ENCODE assay signal across 1 cellular context in the genomic region with DNA sequence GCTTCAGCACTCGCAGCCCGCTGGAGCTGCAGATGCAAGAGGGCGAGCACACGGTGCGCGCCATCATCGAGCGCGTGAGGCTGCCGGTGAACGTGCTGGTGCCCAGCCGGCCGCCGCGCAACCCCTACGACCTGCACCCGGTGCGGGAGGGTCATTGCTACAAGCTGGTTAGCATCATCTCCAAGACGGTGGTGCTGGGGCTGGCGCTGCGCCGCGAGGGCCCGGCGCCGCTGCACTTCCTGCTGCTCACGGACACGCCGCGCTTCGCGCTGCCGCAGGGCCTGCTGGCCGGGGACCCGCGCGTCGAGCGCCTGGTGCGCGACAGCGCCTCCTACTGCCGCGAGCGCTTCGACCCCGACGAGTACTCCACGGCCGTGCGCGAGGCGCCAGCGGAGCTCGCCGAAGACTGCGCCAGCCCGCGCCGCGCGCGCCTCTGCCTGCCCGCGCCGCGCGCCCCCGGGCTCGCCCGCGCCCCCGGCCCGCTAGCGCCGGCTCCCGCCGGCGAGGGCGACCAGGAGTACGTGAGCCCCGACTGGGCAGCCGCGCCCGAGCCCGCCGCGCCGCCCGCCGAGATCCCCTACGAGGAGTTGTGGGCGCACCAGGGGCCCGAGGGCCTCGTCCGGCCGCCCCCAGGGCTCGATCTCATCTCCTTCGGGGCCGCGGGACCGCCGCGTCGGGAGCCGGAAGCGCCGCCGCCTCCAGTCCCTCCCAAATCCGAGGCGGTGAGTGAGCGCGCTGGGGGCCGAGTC.
TF ChIP-seq lines count a peak whose summit lies in the region.

No MANE protein-coding gene starts in this region.

TF ChIP-seq in K562, 482 proteins besides CTCF, POLR2A, EP300 and RAD21 (continued from another document and continues in another):
- TF ChIP-seq BCLAF1 (IDR thresholded peaks at IDR 0.05; ENCODE audit: borderline replicate concordance in 1 of 2, control insufficient read depth in 1 of 2, low read depth in 2 of 2, low read length in 1 of 2) (no peak), THRAP3 (IDR thresholded peaks at IDR 0.05; ENCODE audit: borderline replicate concordance) (no peak), HDAC6 (IDR thresholded peaks at IDR 0.05; ENCODE audit: low read depth, low read length) (no peak), ZNF224 (CRISPR knock-in tag; IDR thresholded peaks at IDR 0.05) (no peak), KDM5B (IDR thresholded peaks at IDR 0.05; ENCODE audit: insufficient replicate concordance, low read depth, low read length) (peak; percentile 44), SPI1 (IDR thresholded peaks at IDR 0.05; ENCODE audit: borderline replicate concordance, low read depth, low read length) (peak; percentile 49; the same call in 1 of the 2 replicates), SAFB (IDR thresholded peaks at IDR 0.05; ENCODE audit: borderline replicate concordance, low read depth, low read length) (peak; percentile 82), CC2D1A (IDR thresholded peaks at IDR 0.05) (no peak), KLF16 (IDR thresholded peaks at IDR 0.05) (no peak), SIX5 (IDR thresholded peaks at IDR 0.05; ENCODE audit: borderline replicate concordance in 1 of 2, insufficient read depth in 1 of 2, low read depth in 1 of 2, low read length in 2 of 2) (no peak), ELF1 (tag; IDR thresholded peaks at IDR 0.05) (peak; percentile 84), GATAD2B (IDR thresholded peaks at IDR 0.05; ENCODE audit: borderline replicate concordance) (peak; percentile 93; the same call in 1 of the 2 replicates), FOXJ2 (tag; IDR thresholded peaks at IDR 0.05) (no peak), EP400 (IDR thresholded peaks at IDR 0.05) (peak; percentile 35; the same call in 1 of the 2 replicates), ZNF551 (CRISPR knock-in tag; IDR thresholded peaks at IDR 0.05) (no peak), MITF (IDR thresholded peaks at IDR 0.05) (no peak), TAL1 (IDR thresholded peaks at IDR 0.05) (no peak), RBBP5 (IDR thresholded peaks at IDR 0.05; ENCODE audit: borderline replicate concordance, insufficient read depth, low read length, poor library complexity, severe bottlenecking) (peak; percentile 83), CREB5 (CRISPR knock-in tag; IDR thresholded peaks at IDR 0.05) (no peak), OTX1 (CRISPR knock-in tag; IDR thresholded peaks at IDR 0.05) (no peak), ZNF707 (CRISPR knock-in tag; conservative IDR thresholded peaks at IDR 0.05) (no peak), ZFPM2 (CRISPR knock-in tag; IDR thresholded peaks at IDR 0.05) (no peak), E2F3 (CRISPR knock-in tag; IDR thresholded peaks at IDR 0.05) (peak; percentile 80), ARID3B (CRISPR knock-in tag; IDR thresholded peaks at IDR 0.05; ENCODE audit: borderline replicate concordance) (peak; percentile 81; the same call in 1 of the 2 replicates), CBX5 (IDR thresholded peaks at IDR 0.05; ENCODE audit: borderline replicate concordance, low read depth) (peak; percentile 51; the same call in 1 of the 2 replicates), EZH2 (IDR thresholded peaks at IDR 0.05; ENCODE audit: borderline replicate concordance, low read depth, low read length) (no peak), KDM4B (IDR thresholded peaks at IDR 0.05; ENCODE audit: borderline replicate concordance in 2 of 2, low read depth in 1 of 2) (no peak), CEBPG (CRISPR knock-in tag; IDR thresholded peaks at IDR 0.05) (0 out of 2 replicates have a peak, but pooled peaks have one; percentile 7), CEBPG (tag; conservative IDR thresholded peaks at IDR 0.05 in 1 of 2, IDR thresholded peaks at IDR 0.05 in 1 of 2) (no peak), ZBED1 (IDR thresholded peaks at IDR 0.05) (no peak), ERF (CRISPR knock-in tag; IDR thresholded peaks at IDR 0.05) (peak; percentile 78; the same call in 1 of the 2 replicates), ZNF239 (CRISPR knock-in tag; IDR thresholded peaks at IDR 0.05) (no peak; the same call in 1 of the 2 replicates), PBX2 (CRISPR knock-in tag; IDR thresholded peaks at IDR 0.05; ENCODE audit: low read depth) (no peak), PBX2 (tag; conservative IDR thresholded peaks at IDR 0.05; ENCODE audit: low read depth) (no peak), ZNF274 (IDR thresholded peaks at IDR 0.05; ENCODE audit: borderline replicate concordance, low read depth, low read length) (no peak), FOXK2 (conservative IDR thresholded peaks at IDR 0.05 in 1 of 2, IDR thresholded peaks at IDR 0.05 in 1 of 2; ENCODE audit: low read depth in 2 of 2) (no peak)
- TF ChIP-seq, protein P1, sequence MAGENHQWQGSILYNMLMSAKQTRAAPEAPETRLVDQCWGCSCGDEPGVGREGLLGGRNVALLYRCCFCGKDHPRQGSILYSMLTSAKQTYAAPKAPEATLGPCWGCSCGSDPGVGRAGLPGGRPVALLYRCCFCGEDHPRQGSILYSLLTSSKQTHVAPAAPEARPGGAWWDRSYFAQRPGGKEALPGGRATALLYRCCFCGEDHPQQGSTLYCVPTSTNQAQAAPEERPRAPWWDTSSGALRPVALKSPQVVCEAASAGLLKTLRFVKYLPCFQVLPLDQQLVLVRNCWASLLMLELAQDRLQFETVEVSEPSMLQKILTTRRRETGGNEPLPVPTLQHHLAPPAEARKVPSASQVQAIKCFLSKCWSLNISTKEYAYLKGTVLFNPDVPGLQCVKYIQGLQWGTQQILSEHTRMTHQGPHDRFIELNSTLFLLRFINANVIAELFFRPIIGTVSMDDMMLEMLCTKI (IDR thresholded peaks at IDR 0.05; ENCODE audit: partially characterized antibody): no peak
- TF ChIP-seq, protein P2, sequence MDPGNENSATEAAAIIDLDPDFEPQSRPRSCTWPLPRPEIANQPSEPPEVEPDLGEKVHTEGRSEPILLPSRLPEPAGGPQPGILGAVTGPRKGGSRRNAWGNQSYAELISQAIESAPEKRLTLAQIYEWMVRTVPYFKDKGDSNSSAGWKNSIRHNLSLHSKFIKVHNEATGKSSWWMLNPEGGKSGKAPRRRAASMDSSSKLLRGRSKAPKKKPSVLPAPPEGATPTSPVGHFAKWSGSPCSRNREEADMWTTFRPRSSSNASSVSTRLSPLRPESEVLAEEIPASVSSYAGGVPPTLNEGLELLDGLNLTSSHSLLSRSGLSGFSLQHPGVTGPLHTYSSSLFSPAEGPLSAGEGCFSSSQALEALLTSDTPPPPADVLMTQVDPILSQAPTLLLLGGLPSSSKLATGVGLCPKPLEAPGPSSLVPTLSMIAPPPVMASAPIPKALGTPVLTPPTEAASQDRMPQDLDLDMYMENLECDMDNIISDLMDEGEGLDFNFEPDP (CRISPR knock-in tag; IDR thresholded peaks at IDR 0.05): no peak
- TF ChIP-seq, protein P3, sequence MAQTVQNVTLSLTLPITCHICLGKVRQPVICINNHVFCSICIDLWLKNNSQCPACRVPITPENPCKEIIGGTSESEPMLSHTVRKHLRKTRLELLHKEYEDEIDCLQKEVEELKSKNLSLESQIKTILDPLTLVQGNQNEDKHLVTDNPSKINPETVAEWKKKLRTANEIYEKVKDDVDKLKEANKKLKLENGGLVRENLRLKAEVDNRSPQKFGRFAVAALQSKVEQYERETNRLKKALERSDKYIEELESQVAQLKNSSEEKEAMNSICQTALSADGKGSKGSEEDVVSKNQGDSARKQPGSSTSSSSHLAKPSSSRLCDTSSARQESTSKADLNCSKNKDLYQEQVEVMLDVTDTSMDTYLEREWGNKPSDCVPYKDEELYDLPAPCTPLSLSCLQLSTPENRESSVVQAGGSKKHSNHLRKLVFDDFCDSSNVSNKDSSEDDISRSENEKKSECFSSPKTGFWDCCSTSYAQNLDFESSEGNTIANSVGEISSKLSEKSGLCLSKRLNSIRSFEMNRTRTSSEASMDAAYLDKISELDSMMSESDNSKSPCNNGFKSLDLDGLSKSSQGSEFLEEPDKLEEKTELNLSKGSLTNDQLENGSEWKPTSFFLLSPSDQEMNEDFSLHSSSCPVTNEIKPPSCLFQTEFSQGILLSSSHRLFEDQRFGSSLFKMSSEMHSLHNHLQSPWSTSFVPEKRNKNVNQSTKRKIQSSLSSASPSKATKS (CRISPR knock-in tag; IDR thresholded peaks at IDR 0.05): no peak
